In genomic region chr5:119537704-119538103, GRCh38 we compare ENCODE assay signal across 10 cellular contexts.
DNase-seq lines count a peak whose midpoint lies in the region; ATAC-seq, FAIRE-seq and TF ChIP-seq lines count a peak whose summit lies in the region.
"Had no signal": no experiment of that assay in that cellular context is flagged by ENCODE, and none has a peak within 500 bp of the region (broad histone marks: within the 10 kb centered on the region; RNA-seq: fewer than 3 reads in every experiment).

No MANE protein-coding gene starts in this region.

- H3K36me3 Mint-ChIP-seq in astrocyte (ENCODE audit: low read depth, unreplicated experiment) = peaks cover 6% of the 10 kb centered on the region

- no peaks in the 10 kb centered on the region for H3K9me3 ChIP-seq in astrocyte (ENCODE audit: insufficient read depth, low read depth, low read length)

- no peak overlapping the region for H3K9ac ChIP-seq in astrocyte (ENCODE audit: low read length)

- no peaks in the 10 kb centered on the region for H3K27me3 Mint-ChIP-seq in astrocyte (ENCODE audit: low read depth, unreplicated experiment)
- H3K27me3 Mint-ChIP-seq: CD4-positive, CD25-positive, alpha-beta regulatory T cell had no signal

- ATAC-seq in HG03025 (IDR thresholded peaks at IDR 0.05; ENCODE audit: low FRiP score, unreplicated experiment) = peak; percentile 100

- H3K27me3 ChIP-seq in astrocyte (ENCODE audit: insufficient read depth, low read length) = no peaks in the 10 kb centered on the region

- H3K4me3 Mint-ChIP-seq in astrocyte (ENCODE audit: unreplicated experiment) = no peak overlapping the region

- peaks cover 7% of the 10 kb centered on the region for H3K4me1 Mint-ChIP-seq in astrocyte (ENCODE audit: low read depth, unreplicated experiment)

- no peaks in the 10 kb centered on the region for H3K4me1 ChIP-seq in astrocyte (ENCODE audit: insufficient read depth, low read length)

- no peaks in the 10 kb centered on the region for H3K79me2 ChIP-seq in astrocyte (ENCODE audit: insufficient read depth, low read length)

- no peak overlapping the region for H3K4me2 ChIP-seq in astrocyte (ENCODE audit: low read length)

- H3K4me3 ChIP-seq in astrocyte (ENCODE audit: insufficient read depth, low read depth, low read length) = no peak overlapping the region

- no peaks in the 10 kb centered on the region for H3K36me3 ChIP-seq in astrocyte (ENCODE audit: insufficient read depth, low read length)

- H3K9me3 Mint-ChIP-seq in astrocyte (ENCODE audit: unreplicated experiment) = no peaks in the 10 kb centered on the region

- FAIRE-seq in astrocyte (lab: Jason Lieb, UNC) = peak; percentile 32

- no peak for TF ChIP-seq CTCF in astrocyte (IDR thresholded peaks at IDR 0.05; ENCODE audit: insufficient read depth, low read depth, low read length)

- H3K27ac ChIP-seq in astrocyte (ENCODE audit: low read depth, low read length) = no peak overlapping the region

- no peak overlapping the region for H3K27ac Mint-ChIP-seq in astrocyte (ENCODE audit: unreplicated experiment)
- H3K27ac Mint-ChIP-seq: CD4-positive, CD25-positive, alpha-beta regulatory T cell had no signal

- no peak overlapping the region for H2AFZ ChIP-seq in astrocyte (ENCODE audit: low read depth, low read length)

- DNase-seq in A172 (ENCODE audit: low spot score) (peak; percentile 15), GM19238 (ENCODE audit: insufficient read length, low spot score) (peak; percentile 6), astrocyte (ENCODE audit: low read depth) (peak; percentile 73), COLO668 (lab: John Stamatoyannopoulos, UW; ENCODE audit: unreplicated experiment) (no peak), NCI-H748 (lab: John Stamatoyannopoulos, UW; ENCODE audit: unreplicated experiment) (no peak)
- DNase-seq in effector CD8-positive, alpha-beta T cell (lab: John Stamatoyannopoulos, UW) = no peak
- DNase-seq in effector CD4-positive, alpha-beta T cell = no peak
- DNase-seq: NCI-H1694 had no signal

- no peaks in the 10 kb centered on the region for H4K20me1 ChIP-seq in astrocyte (ENCODE audit: insufficient read depth, low read length)

Comparison
In these comparisons a context has a peak if more than half of its experiments do, and no peak if none do; other contexts are left out.
1. DNase-seq: peak in A172 (single experiment), GM19238 (single experiment) and astrocyte (single experiment); none in effector CD8-positive, alpha-beta T cell (single experiment), COLO668 (single experiment), NCI-H748 (single experiment) and effector CD4-positive, alpha-beta T cell (single experiment).